Comparison of ENCODE assay signal across 14 cellular contexts in genomic region chr17:742147-742793, GRCh38. TPM values are rescaled to one million over a fixed set of nuclear protein-coding genes. Genes with fewer than 3 reads are reported as not detected.
DNase-seq lines count a peak whose midpoint lies in the region; ATAC-seq, FAIRE-seq and TF ChIP-seq lines count a peak whose summit lies in the region.
"Had no signal": no experiment of that assay in that cellular context is flagged by ENCODE, and none has a peak within 500 bp of the region (broad histone marks: within the 10 kb centered on the region; RNA-seq: fewer than 3 reads in every experiment).

No MANE protein-coding gene starts in this region.

- peak overlapping the region in 4 of 11 experiments; percentile 70 to 84 (median 82); a peak in 5 of 22 replicates for H3K27ac ChIP-seq in BLaER1 treated with 17β-estradiol and CSF1 and Interleukin-3, amounts not matched to agents 10 nM and 100 nM
- H3K27ac ChIP-seq in HCT116 (ENCODE audit: low read depth, low read length): no peak overlapping the region
- H3K27ac ChIP-seq in GM12878 (ENCODE audit: control insufficient read depth, insufficient read depth): no peak overlapping the region
- no peak overlapping the region for H3K27ac ChIP-seq in left lung

- peaks cover 23 to 74% (median 65%) of the 10 kb centered on the region in 11 experiments; a peak in 21 of 22 replicates for H4K20me1 ChIP-seq in BLaER1 treated with 17β-estradiol and CSF1 and Interleukin-3, amounts not matched to agents 10 nM and 100 nM
- H4K20me1 ChIP-seq in HCT116 (ENCODE audit: insufficient read depth) (peaks cover 14% of the 10 kb centered on the region; the same call in 1 of the 2 replicates), GM12878 (ENCODE audit: control insufficient read depth, insufficient read depth) (no peaks in the 10 kb centered on the region)

- no TSS peak for BruUV-seq in HCT116 (replicated peaks; lab: Mats Ljungman, UMichigan)
- no TSS peak for BruUV-seq in GM12878 (replicated peaks; lab: Mats Ljungman, UMichigan)

- H3K27me3 Mint-ChIP-seq in naive B cell: no peaks in the 10 kb centered on the region

- no peaks in the 10 kb centered on the region for H3K9me2 ChIP-seq in HCT116 (ENCODE audit: insufficient read depth)

- TF ChIP-seq POLR2A in HCT116 (IDR thresholded peaks at IDR 0.05; ENCODE audit: borderline replicate concordance, extremely low read depth, insufficient read depth, insufficient read length) (no peak), GM12878 (IDR thresholded peaks at IDR 0.05; ENCODE audit: low read depth, low read length) (peak; percentile 51; the same call in 1 of the 2 replicates)

- no peak overlapping the region for H3K4me3 Mint-ChIP-seq in naive B cell

- no peak for FAIRE-seq in GM12878 (lab: Jason Lieb, UNC)
- FAIRE-seq: RCC 7860 had no signal

- H3K4me2 ChIP-seq in BLaER1 treated with 17β-estradiol and CSF1 and Interleukin-3, amounts not matched to agents 10 nM and 100 nM: peak overlapping the region in 7 of 11 experiments; percentile 69 to 93 (median 81); a peak in 8 of 22 replicates
- no peak overlapping the region for H3K4me2 ChIP-seq in HCT116 (ENCODE audit: low read length)
- H3K4me2 ChIP-seq in GM12878 (ENCODE audit: control insufficient read depth, insufficient read depth): no peak overlapping the region

- H3K9me3 Mint-ChIP-seq in naive B cell: no peaks in the 10 kb centered on the region

- H3K9ac ChIP-seq in BLaER1 treated with 17β-estradiol and CSF1 and Interleukin-3, amounts not matched to agents 10 nM and 100 nM: 0 out of 22 replicates have a peak overlapping the region, but pooled peaks of 1 of the 11 experiments have one; percentile 77
- H3K9ac ChIP-seq in HCT116 (ENCODE audit: low read length): no peak overlapping the region
- no peak overlapping the region for H3K9ac ChIP-seq in GM12878 (ENCODE audit: control insufficient read depth, insufficient read depth, low read length)

- no peaks in the 10 kb centered on the region for H3K36me3 Mint-ChIP-seq in naive B cell

- no peak for TF ChIP-seq RAD21 in HCT116 (IDR thresholded peaks at IDR 0.05; ENCODE audit: low read depth)
- TF ChIP-seq RAD21 in GM12878 (IDR thresholded peaks at IDR 0.05; ENCODE audit: insufficient read depth, low read depth, low read length): no peak

- TF ChIP-seq EP300 in GM12878 (IDR thresholded peaks at IDR 0.05; ENCODE audit: borderline replicate concordance in 1 of 2, control insufficient read depth in 1 of 2, low read depth in 2 of 2, low read length in 2 of 2): no peak

- RAD21 ChIA-PET in HCT116 (lab: Charles Lee; ENCODE audit: low non-redundant PET in 1 of 2, low total read pairs in 2 of 2, uncharacterized antibody in 2 of 2, unreplicated experiment in 2 of 2) (no interaction called here), GM12878 (lab: Charles Lee; ENCODE audit: unreplicated experiment) (no interaction called here)

- DNase-seq in HCT116 (ENCODE audit: low read depth, low spot score) (no peak), GM12878 (ENCODE audit: low read depth, low spot score) (no peak), naive B cell (no peak), left lung (no peak), NCI-H774 (lab: John Stamatoyannopoulos, UW) (no peak)
- DNase-seq: BE2C, NCI-H1105, NCI-H187, NCI-H446, NCI-H748 treated with DMSO at 0.1 percent for 48 hours, SIG-M5 had no signal

- ATAC-seq in HCT116: peak; percentile 33
- no peak for ATAC-seq in GM12878
- no peak for ATAC-seq in naive B cell (ENCODE audit: low read depth in 2 of 2)
- ATAC-seq in left lung: no peak
- no peak for ATAC-seq in HG02678 (IDR thresholded peaks at IDR 0.05; ENCODE audit: unreplicated experiment)

- no peak for TF ChIP-seq CTCF in HCT116 (IDR thresholded peaks at IDR 0.05 in 2 of 3, conservative IDR thresholded peaks at IDR 0.05 in 1 of 3; ENCODE audit: borderline replicate concordance in 1 of 3, insufficient read depth in 1 of 3, low read depth in 2 of 3, low read length in 2 of 3)
- TF ChIP-seq CTCF in GM12878 (IDR thresholded peaks at IDR 0.05 in 2 of 3, conservative IDR thresholded peaks at IDR 0.05 in 1 of 3; ENCODE audit: control insufficient read depth in 2 of 3, extremely low read depth in 1 of 3, insufficient read depth in 1 of 3, low read depth in 3 of 3, low read length in 3 of 3): no peak
- TF ChIP-seq CTCF in left lung (IDR thresholded peaks at IDR 0.05): no peak

- intact Hi-C loops in HCT116 (cut with micrococcal nuclease) (no loop called here), GM12878 (cut with micrococcal nuclease; ENCODE audit: unreplicated experiment) (no loop called here), left lung (cut with DNase I) (no loop called here)

- H3K79me2 ChIP-seq in HCT116 (ENCODE audit: insufficient read depth, low read length) (peaks cover 93% of the 10 kb centered on the region), GM12878 (ENCODE audit: control insufficient read depth, insufficient read depth, low read length) (peaks cover 6% of the 10 kb centered on the region)

- 96% methylated on average over 11 of the region's 11 CpGs for WGBS in GM12878 (ENCODE audit: insufficient coverage, insufficient replicate concordance, low lambda C conversion rate, missing lambda C conversion rate)

- H3K4me1 Mint-ChIP-seq in naive B cell: peaks cover 12 to 23% (median 14%) of the 10 kb centered on the region in 3 donors

- H3K9me3 ChIP-seq in BLaER1 treated with 17β-estradiol and CSF1 and Interleukin-3, amounts not matched to agents 10 nM and 100 nM (replicated peaks in 1 of 11): no peaks in the 10 kb centered on the region
- H3K9me3 ChIP-seq in HCT116 (ENCODE audit: control insufficient read depth in 1 of 2, insufficient read depth in 1 of 2, low read depth in 1 of 2, low read length in 2 of 2) (no peaks in the 10 kb centered on the region), GM12878 (replicated peaks; ENCODE audit: control insufficient read depth, insufficient read depth, low read length) (no peaks in the 10 kb centered on the region; the same call in 2 of the 3 replicates), left lung (no peaks in the 10 kb centered on the region)
- H3K9me3 ChIP-seq: BE2C had no signal

- POLR2A ChIA-PET in HCT116 (lab: Charles Lee): no interaction called here
- POLR2A ChIA-PET in GM12878 (lab: Charles Lee): interaction anchor here (0.5 to 1.1 kb wide), 2 partner anchors 19 to 24 kb away, joined by 3 to 7 read pairs; no protein-coding TSS in a partner anchor

- CTCF ChIA-PET in HCT116 (lab: Charles Lee): no interaction called here
- CTCF ChIA-PET in GM12878 (lab: Yijun Ruan, JAX): no interaction called here

- H2AFZ ChIP-seq in HCT116 (ENCODE audit: low read depth, low read length, poor library complexity, severe bottlenecking) (no peak overlapping the region), GM12878 (ENCODE audit: control insufficient read depth, low read depth, low read length) (no peak overlapping the region)

- peak overlapping the region in 5 of 6 donors; percentile 36 to 90 (median 89) for H3K27ac Mint-ChIP-seq in naive B cell

- in situ Hi-C loops in GM12878 (cut with MboI): no loop called here

- H3K36me3 ChIP-seq in BLaER1 treated with 17β-estradiol and CSF1 and Interleukin-3, amounts not matched to agents 10 nM and 100 nM: peaks cover 67 to 92% (median 89%) of the 10 kb centered on the region in 11 experiments
- H3K36me3 ChIP-seq in HCT116 (ENCODE audit: control insufficient read depth in 1 of 2, insufficient read depth in 2 of 2, low read length in 2 of 2): peaks cover 55 to 83% of the 10 kb centered on the region in 2 experiments
- H3K36me3 ChIP-seq in GM12878 (ENCODE audit: control insufficient read depth in 2 of 2, insufficient read depth in 2 of 2, low read length in 1 of 2): peaks cover 25 to 35% of the 10 kb centered on the region in 2 experiments
- H3K36me3 ChIP-seq in left lung: peaks cover 0 to 90% of the 10 kb centered on the region in 2 donors

- SMC1A ChIA-PET in GM12878 (lab: Charles Lee; ENCODE audit: uncharacterized antibody, unreplicated experiment): interaction anchor here (0.7 to 1.0 kb wide), 2 partner anchors 8 to 21 kb away, joined by 3 to 4 read pairs; no protein-coding TSS in a partner anchor

- H3K4me1 ChIP-seq in BLaER1 treated with 17β-estradiol and CSF1 and Interleukin-3, amounts not matched to agents 10 nM and 100 nM: peaks cover 50 to 71% (median 60%) of the 10 kb centered on the region in 10 experiments
- H3K4me1 ChIP-seq in HCT116 (ENCODE audit: control insufficient read depth in 1 of 2, insufficient read depth in 2 of 2, low read length in 2 of 2) (no peaks in the 10 kb centered on the region), GM12878 (ENCODE audit: control insufficient read depth, insufficient read depth, low read length) (peaks cover 13% of the 10 kb centered on the region), left lung (peaks cover 0 to 13% of the 10 kb centered on the region in 2 donors)
- H3K4me1 ChIP-seq: BE2C had no signal

- no peak overlapping the region for H3K4me3 ChIP-seq in BLaER1 treated with 17β-estradiol and CSF1 and Interleukin-3, amounts not matched to agents 10 nM and 100 nM
- no peak overlapping the region for H3K4me3 ChIP-seq in HCT116 (replicated peaks in 1 of 2; ENCODE audit: low read depth in 1 of 2, low read length in 2 of 2)
- no peak overlapping the region for H3K4me3 ChIP-seq in GM12878
- H3K4me3 ChIP-seq in left lung: no peak overlapping the region

- H3K27me3 ChIP-seq in BLaER1 treated with 17β-estradiol and CSF1 and Interleukin-3, amounts not matched to agents 10 nM and 100 nM: no peaks in the 10 kb centered on the region
- no peaks in the 10 kb centered on the region for H3K27me3 ChIP-seq in HCT116 (ENCODE audit: insufficient read depth, low read length)
- H3K27me3 ChIP-seq in GM12878 (replicated peaks in 1 of 2; ENCODE audit: control insufficient read depth in 2 of 2, insufficient read depth in 2 of 2, low read length in 1 of 2): no peaks in the 10 kb centered on the region
- H3K27me3 ChIP-seq in left lung: no peaks in the 10 kb centered on the region
- H3K27me3 ChIP-seq: BE2C had no signal

RNA-seq across cellular contexts. Expression of gene GEMIN4, which starts 9.8 kb away (rescaled TPM):
- total RNA-seq in HCT116 (2021; ENCODE audit: unreplicated experiment) (53.2 TPM), GM12878 (2014; rRNA removed) (32.9 and 37.3 TPM in 2 replicates), GM12878 (2014; rRNA removed; fragmentation: Illumina TruSeq; extraction: Trizol) (10.1 and 11.9 TPM in 2 replicates), GM12878 (2021) (47.7 and 49.1 TPM in 2 replicates), left lung (10 to 100 TPM; 14.0 to 18.6 TPM)
- 28.6 and 31.0 TPM in 2 replicates for polyA plus RNA-seq in HCT116 (2012)
- total RNA-seq in GM12878 (2013; cell fraction: nucleolus; rRNA removed): 28.8 and 31.2 TPM in 2 replicates
- 13.8 TPM for polyA plus RNA-seq in GM12878 (2011; ENCODE audit: low read depth)
- polyA plus RNA-seq in GM12878 (2011; rRNA removed) (7.0 and 31.6 TPM in 2 replicates), GM12878 (2014; fragmentation: Illumina TruSeq; extraction: Trizol) (28.0 and 48.2 TPM in 2 replicates), GM12878 (2014; fragmentation: Nextera tagmentation; extraction: Ambion mirVana) (1 to 10 TPM; 2.4 to 5.0 TPM), GM12878 (2014; rRNA removed) (27.3 and 33.1 TPM in 2 replicates), GM12878 (2016; fragmentation: Nextera tagmentation; extraction: Ambion mirVana) (10 to 100 TPM; 53.3 to 55.6 TPM), naive B cell (ENCODE audit: low read depth in 6 of 6) (10 to 100 TPM; 22.8 to 37.8 (median 26.2) TPM)
- 24.3 and 27.8 TPM in 2 replicates for polyA plus RNA-seq in GM12878 (2011; cell fraction: cytosol; rRNA removed)
- polyA plus RNA-seq in GM12878 (2011; cell fraction: nucleus; rRNA removed): 40.0 and 46.3 TPM in 2 replicates
- polyA plus RNA-seq in GM12878 (2012): 20.9 and 22.6 TPM in 2 replicates
- polyA minus RNA-seq in GM12878 (2011; rRNA and poly(A)+ RNA removed): 29.4 and 35.0 TPM in 2 replicates
- 10.4 and 15.1 TPM in 2 replicates for polyA minus RNA-seq in GM12878 (2011; cell fraction: cytosol; rRNA and poly(A)+ RNA removed)
- 25.1 and 40.4 TPM in 2 replicates for polyA minus RNA-seq in GM12878 (2011; cell fraction: nucleus; rRNA and poly(A)+ RNA removed)

RNA-seq across cellular contexts. Expression of gene TLCD3A, which starts 9.9 kb away (rescaled TPM):
- total RNA-seq in HCT116 (2021; ENCODE audit: unreplicated experiment) (26.0 TPM), GM12878 (2014; rRNA removed) (14.6 and 18.8 TPM in 2 replicates), GM12878 (2014; rRNA removed; fragmentation: Illumina TruSeq; extraction: Trizol) (16.1 and 17.3 TPM in 2 replicates), GM12878 (2021) (23.6 and 27.9 TPM in 2 replicates), left lung (10 to 100 TPM; 14.5 to 18.1 TPM)
- polyA plus RNA-seq in HCT116 (2012): 25.2 and 28.6 TPM in 2 replicates
- total RNA-seq in GM12878 (2013; cell fraction: nucleolus; rRNA removed): 22.6 and 25.4 TPM in 2 replicates
- 14.1 TPM for polyA plus RNA-seq in GM12878 (2011; ENCODE audit: low read depth)
- polyA plus RNA-seq in GM12878 (2011; rRNA removed) (24.0 and 29.7 TPM in 2 replicates), GM12878 (2014; fragmentation: Illumina TruSeq; extraction: Trizol) (21.8 and 24.0 TPM in 2 replicates), GM12878 (2014; fragmentation: Nextera tagmentation; extraction: Ambion mirVana) (1 to 10 TPM; 2.9 to 6.2 TPM), GM12878 (2014; rRNA removed) (20.4 and 25.9 TPM in 2 replicates), GM12878 (2016; fragmentation: Nextera tagmentation; extraction: Ambion mirVana) (10 to 100 TPM; 14.3 to 16.8 TPM), naive B cell (ENCODE audit: low read depth in 6 of 6) (under 1 TPM in 4 of 6 donors, not detected in 2; 0.10 to 0.64 (median 0.38) TPM)
- polyA plus RNA-seq in GM12878 (2011; cell fraction: cytosol; rRNA removed): 44.3 and 48.0 TPM in 2 replicates
- 17.3 and 20.9 TPM in 2 replicates for polyA plus RNA-seq in GM12878 (2011; cell fraction: nucleus; rRNA removed)
- 18.5 and 20.6 TPM in 2 replicates for polyA plus RNA-seq in GM12878 (2012)
- polyA minus RNA-seq in GM12878 (2011; rRNA and poly(A)+ RNA removed): 59.7 and 62.1 TPM in 2 replicates
- polyA minus RNA-seq in GM12878 (2011; cell fraction: cytosol; rRNA and poly(A)+ RNA removed): 13.5 and 14.9 TPM in 2 replicates
- polyA minus RNA-seq in GM12878 (2011; cell fraction: nucleus; rRNA and poly(A)+ RNA removed): 8.7 and 12.3 TPM in 2 replicates

RNA-seq across cellular contexts. Expression of gene VPS53, which starts 27.6 kb away (rescaled TPM):
- total RNA-seq in HCT116 (2021; ENCODE audit: unreplicated experiment): 47.8 TPM
- 20.5 and 22.6 TPM in 2 replicates for polyA plus RNA-seq in HCT116 (2012)
- 75.2 and 78.3 TPM in 2 replicates for total RNA-seq in GM12878 (2013; cell fraction: nucleolus; rRNA removed)
- 12.0 and 12.2 TPM in 2 replicates for total RNA-seq in GM12878 (2014; rRNA removed)
- 10.2 and 11.2 TPM in 2 replicates for total RNA-seq in GM12878 (2014; rRNA removed; fragmentation: Illumina TruSeq; extraction: Trizol)
- 43.0 and 48.0 TPM in 2 replicates for total RNA-seq in GM12878 (2021)
- polyA plus RNA-seq in GM12878 (2011; ENCODE audit: low read depth): 7.2 TPM
- 13.0 and 15.4 TPM in 2 replicates for polyA plus RNA-seq in GM12878 (2011; rRNA removed)
- 13.6 and 15.0 TPM in 2 replicates for polyA plus RNA-seq in GM12878 (2011; cell fraction: cytosol; rRNA removed)
- 15.6 and 16.9 TPM in 2 replicates for polyA plus RNA-seq in GM12878 (2011; cell fraction: nucleus; rRNA removed)
- polyA plus RNA-seq in GM12878 (2012): 18.0 and 24.0 TPM in 2 replicates
- polyA plus RNA-seq in GM12878 (2014; fragmentation: Illumina TruSeq; extraction: Trizol): 13.9 and 15.5 TPM in 2 replicates
- polyA plus RNA-seq in GM12878 (2014; fragmentation: Nextera tagmentation; extraction: Ambion mirVana): 1 to 10 TPM; 1.9 to 2.0 TPM
- 13.5 and 16.1 TPM in 2 replicates for polyA plus RNA-seq in GM12878 (2014; rRNA removed)
- polyA plus RNA-seq in GM12878 (2016; fragmentation: Nextera tagmentation; extraction: Ambion mirVana): 10 to 100 TPM; 15.8 to 16.8 TPM
- polyA minus RNA-seq in GM12878 (2011; rRNA and poly(A)+ RNA removed): 67.3 and 122 TPM in 2 replicates
- 15.9 and 30.5 TPM in 2 replicates for polyA minus RNA-seq in GM12878 (2011; cell fraction: cytosol; rRNA and poly(A)+ RNA removed)
- 36.3 and 54.1 TPM in 2 replicates for polyA minus RNA-seq in GM12878 (2011; cell fraction: nucleus; rRNA and poly(A)+ RNA removed)
- 10 to 100 TPM in 3 of 6 donors, 1 to 10 TPM in 3; 5.4 to 16.9 (median 10.4) TPM for polyA plus RNA-seq in naive B cell (ENCODE audit: low read depth in 6 of 6)
- total RNA-seq in left lung: 10 to 100 TPM; 69.3 to 84.1 TPM

RNA-seq across cellular contexts. Expression of gene GLOD4, which starts 39.8 kb away (rescaled TPM):
- total RNA-seq in HCT116 (2021; ENCODE audit: unreplicated experiment) (80.7 TPM), GM12878 (2014; rRNA removed) (40.8 and 53.9 TPM in 2 replicates), GM12878 (2014; rRNA removed; fragmentation: Illumina TruSeq; extraction: Trizol) (59.9 and 65.3 TPM in 2 replicates), GM12878 (2021) (68.2 and 72.0 TPM in 2 replicates), left lung (10 to 100 TPM; 46.5 to 47.5 TPM)
- polyA plus RNA-seq in HCT116 (2012): 70.6 and 83.4 TPM in 2 replicates
- total RNA-seq in GM12878 (2013; cell fraction: nucleolus; rRNA removed): 72.1 and 79.7 TPM in 2 replicates
- polyA plus RNA-seq in GM12878 (2011; ENCODE audit: low read depth): 37.5 TPM
- polyA plus RNA-seq in GM12878 (2011; rRNA removed) (87.1 and 108 TPM in 2 replicates), GM12878 (2014; fragmentation: Illumina TruSeq; extraction: Trizol) (67.4 and 72.0 TPM in 2 replicates), GM12878 (2014; fragmentation: Nextera tagmentation; extraction: Ambion mirVana) (100 to 1,000 TPM in 1 of 2 experiments, 10 to 100 TPM in 1; 83.4 to 107 TPM), GM12878 (2014; rRNA removed) (67.1 and 79.0 TPM in 2 replicates), GM12878 (2016; fragmentation: Nextera tagmentation; extraction: Ambion mirVana) (10 to 100 TPM; 90.7 to 91.3 TPM), naive B cell (ENCODE audit: low read depth in 6 of 6) (10 to 100 TPM; 68.9 to 83.9 (median 81.3) TPM)
- 34.3 and 46.0 TPM in 2 replicates for polyA plus RNA-seq in GM12878 (2011; cell fraction: cytosol; rRNA removed)
- 47.0 and 56.4 TPM in 2 replicates for polyA plus RNA-seq in GM12878 (2011; cell fraction: nucleus; rRNA removed)
- 45.5 and 52.9 TPM in 2 replicates for polyA plus RNA-seq in GM12878 (2012)
- 20.7 and 26.4 TPM in 2 replicates for polyA minus RNA-seq in GM12878 (2011; rRNA and poly(A)+ RNA removed)
- 13.1 and 18.4 TPM in 2 replicates for polyA minus RNA-seq in GM12878 (2011; cell fraction: cytosol; rRNA and poly(A)+ RNA removed)
- 12.3 and 22.7 TPM in 2 replicates for polyA minus RNA-seq in GM12878 (2011; cell fraction: nucleus; rRNA and poly(A)+ RNA removed)

RNA-seq across cellular contexts. Expression of gene MRM3, which starts 39.9 kb away (rescaled TPM):
- total RNA-seq in HCT116 (2021; ENCODE audit: unreplicated experiment) (32.6 TPM), GM12878 (2014; rRNA removed) (43.3 and 48.9 TPM in 2 replicates), GM12878 (2014; rRNA removed; fragmentation: Illumina TruSeq; extraction: Trizol) (19.1 and 22.4 TPM in 2 replicates), GM12878 (2021) (25.7 and 26.9 TPM in 2 replicates), left lung (10 to 100 TPM in 1 of 2 donors, 1 to 10 TPM in 1; 8.9 to 14.2 TPM)
- 26.2 and 26.4 TPM in 2 replicates for polyA plus RNA-seq in HCT116 (2012)
- total RNA-seq in GM12878 (2013; cell fraction: nucleolus; rRNA removed): 24.1 and 26.7 TPM in 2 replicates
- 10.6 TPM for polyA plus RNA-seq in GM12878 (2011; ENCODE audit: low read depth)
- polyA plus RNA-seq in GM12878 (2011; rRNA removed) (30.3 and 34.2 TPM in 2 replicates), GM12878 (2014; fragmentation: Illumina TruSeq; extraction: Trizol) (16.5 and 18.7 TPM in 2 replicates), GM12878 (2014; fragmentation: Nextera tagmentation; extraction: Ambion mirVana) (1 to 10 TPM; 2.3 to 6.0 TPM), GM12878 (2014; rRNA removed) (26.3 and 34.1 TPM in 2 replicates), GM12878 (2016; fragmentation: Nextera tagmentation; extraction: Ambion mirVana) (10 to 100 TPM; 41.0 to 41.8 TPM), naive B cell (ENCODE audit: low read depth in 6 of 6) (10 to 100 TPM; 25.2 to 61.9 (median 33.0) TPM)
- polyA plus RNA-seq in GM12878 (2011; cell fraction: cytosol; rRNA removed): 32.6 and 34.1 TPM in 2 replicates
- polyA plus RNA-seq in GM12878 (2011; cell fraction: nucleus; rRNA removed): 18.5 and 23.9 TPM in 2 replicates
- 18.2 and 19.4 TPM in 2 replicates for polyA plus RNA-seq in GM12878 (2012)
- polyA minus RNA-seq in GM12878 (2011; rRNA and poly(A)+ RNA removed): 22.7 and 24.3 TPM in 2 replicates
- polyA minus RNA-seq in GM12878 (2011; cell fraction: cytosol; rRNA and poly(A)+ RNA removed): 11.4 and 11.9 TPM in 2 replicates
- 18.3 and 31.4 TPM in 2 replicates for polyA minus RNA-seq in GM12878 (2011; cell fraction: nucleus; rRNA and poly(A)+ RNA removed)

Comparison
In these comparisons a context has a peak if more than half of its experiments do, and no peak if none do; other contexts are left out.
1. H3K4me2 ChIP-seq: peak in BLaER1 treated with 17β-estradiol and CSF1 and Interleukin-3, amounts not matched to agents 10 nM and 100 nM (7 of 11); none in HCT116 (single experiment) and GM12878 (single experiment).